In the genomic region with DNA sequence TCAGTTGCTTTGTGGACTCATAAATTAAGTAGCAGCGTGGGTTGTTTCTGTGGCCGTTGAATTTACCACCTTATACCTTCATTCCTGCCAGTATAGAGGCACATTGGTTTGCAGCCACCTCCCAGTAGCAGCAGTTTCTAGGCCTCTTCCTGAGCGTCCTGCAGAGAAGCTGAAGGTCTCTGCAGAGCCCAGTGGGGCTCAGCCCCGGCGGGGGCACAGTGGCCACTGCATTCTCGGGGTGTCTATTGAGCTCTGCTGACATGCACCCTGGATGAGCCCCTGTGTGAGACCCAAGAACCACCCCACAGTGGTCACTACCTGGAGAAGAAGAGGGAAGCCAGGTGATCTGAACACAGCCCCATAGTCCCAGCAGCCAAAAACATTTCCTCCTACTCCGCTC, we compare ENCODE assay signal across 21 cellular contexts. TPM values are rescaled to one million over a fixed set of nuclear protein-coding genes. Genes with fewer than 3 reads are reported as not detected.
DNase-seq lines count a peak whose midpoint lies in the region; ATAC-seq, FAIRE-seq and TF ChIP-seq lines count a peak whose summit lies in the region.
"Had no signal": no experiment of that assay in that cellular context is flagged by ENCODE, and none has a peak within 500 bp of the region (broad histone marks: within the 10 kb centered on the region; RNA-seq: fewer than 3 reads in every experiment).

No MANE protein-coding gene starts in this region.

- no peak for ATAC-seq in K562
- no peak for ATAC-seq in sciatic nerve
- no peak for ATAC-seq in HG02840 (IDR thresholded peaks at IDR 0.05; ENCODE audit: low FRiP score, unreplicated experiment)
- ATAC-seq in HG03280 (IDR thresholded peaks at IDR 0.05; ENCODE audit: unreplicated experiment), result no peak
- ATAC-seq: A549, GM23338, HCT116 had no signal

- in situ Hi-C loops in K562 (cut with MboI), result no loop called here

- no peak for TF ChIP-seq POLR2A in K562 (conservative IDR thresholded peaks at IDR 0.05)

- TF ChIP-seq CTCF in K562 (IDR thresholded peaks at IDR 0.05 in 2 of 3, conservative IDR thresholded peaks at IDR 0.05 in 1 of 3; ENCODE audit: insufficient read depth in 2 of 3, low read depth in 1 of 3, low read length in 3 of 3) (no peak), kidney (IDR thresholded peaks at IDR 0.05; ENCODE audit: borderline replicate concordance, extremely low read depth, insufficient read depth) (no peak)

- H3K27me3 Mint-ChIP-seq in activated T-cell treated with anti-CD3 and anti-CD28 coated beads, Interleukin-2, amount 50 U/mL, for 24 hours, result no peaks in the 10 kb centered on the region
- H3K27me3 Mint-ChIP-seq: CD4-positive, alpha-beta memory T cell had no signal

- TF ChIP-seq EP300 in K562 (IDR thresholded peaks at IDR 0.05; ENCODE audit: low read length), result no peak

- no peaks in the 10 kb centered on the region for H3K27me3 ChIP-seq in K562 (ENCODE audit: control insufficient read depth in 2 of 2, insufficient read depth in 2 of 2, low read length in 2 of 2)
- H3K27me3 ChIP-seq: BLaER1 had no signal

- H3K27ac ChIP-seq in K562 (ENCODE audit: extremely low read depth, low read depth, low read length) (no peak overlapping the region), kidney (ENCODE audit: low read depth in 2 of 2, low read length in 2 of 2) (no peak overlapping the region)
- H3K27ac ChIP-seq: 22Rv1, A549, BLaER1 had no signal

- intact Hi-C loops in K562 (cut with micrococcal nuclease), result no loop called here
- intact Hi-C loops in kidney (cut with DNase I), result no loop called here
- intact Hi-C loops in sciatic nerve (cut with DNase I), result no loop called here

- TF ChIP-seq RAD21 in K562 (CRISPR knock-in tag; conservative IDR thresholded peaks at IDR 0.05 in 1 of 2, IDR thresholded peaks at IDR 0.05 in 1 of 2), result no peak

- H3K9ac ChIP-seq in K562 (ENCODE audit: insufficient read depth in 1 of 2, low read depth in 2 of 2, low read length in 2 of 2) (0 out of 4 replicates have a peak overlapping the region, but pooled peaks of 1 of the 2 experiments have one; percentile 35), kidney (ENCODE audit: low read length in 2 of 2) (no peak overlapping the region)
- H3K9ac ChIP-seq: BLaER1 had no signal

- no peaks in the 10 kb centered on the region for H3K9me3 Mint-ChIP-seq in activated T-cell treated with anti-CD3 and anti-CD28 coated beads, Interleukin-2, amount 50 U/mL, for 24 hours
- H3K9me3 Mint-ChIP-seq: CD14-positive monocyte; CD4-positive, alpha-beta memory T cell; GM23338; HFFc6 had no signal

- H3K9me1 ChIP-seq in K562 (ENCODE audit: control insufficient read depth, insufficient read depth, low read length), result no peaks in the 10 kb centered on the region

- BruUV-seq in K562 (replicated peaks; lab: Mats Ljungman, UMichigan), result no TSS peak

- no peaks in the 10 kb centered on the region for H4K20me1 ChIP-seq in K562 (replicated peaks; ENCODE audit: control insufficient read depth, insufficient read depth, low read length)

- peaks cover 93% of the 10 kb centered on the region for H3K36me3 Mint-ChIP-seq in activated T-cell treated with anti-CD3 and anti-CD28 coated beads, Interleukin-2, amount 50 U/mL, for 24 hours (ENCODE audit: low read depth)

- no peak overlapping the region for H3K4me3 Mint-ChIP-seq in activated T-cell treated with anti-CD3 and anti-CD28 coated beads, Interleukin-2, amount 50 U/mL, for 24 hours
- H3K4me3 Mint-ChIP-seq: CD14-positive monocyte; CD4-positive, alpha-beta memory T cell; GM23338; HFFc6 had no signal

- peak overlapping the region; percentile 26 for H3K27ac Mint-ChIP-seq in activated T-cell treated with anti-CD3 and anti-CD28 coated beads, Interleukin-2, amount 50 U/mL, for 24 hours
- H3K27ac Mint-ChIP-seq: GM23338, HFFc6 had no signal

- CTCF ChIA-PET in K562 (lab: Yijun Ruan, JAX; ENCODE audit: low intra/inter-chr PET ratio), result no interaction called here

- DNase-seq in activated T-cell treated with anti-CD3 and anti-CD28 coated beads, Interleukin-2, amount 50 U/mL, for 24 hours, result peak; percentile 9
- no peak for DNase-seq in activated T-cell treated with anti-CD3 and anti-CD28 coated beads, Interleukin-2, amount 50 U/mL, for 1 hour
- DNase-seq in K562 (ENCODE audit: extremely low read depth in 1 of 4, low spot score in 3 of 4), result no peak
- peak; percentile 45 for DNase-seq in kidney
- DNase-seq in sciatic nerve (ENCODE audit: low spot score), result peak; percentile 23
- DNase-seq: CD4-positive, alpha-beta memory T cell; DMS153; DMS79; GDM1; HFFc6 had no signal

- H3K4me3 ChIP-seq in K562 (no peak overlapping the region), kidney (ENCODE audit: low read length in 2 of 2) (no peak overlapping the region)
- H3K4me3 ChIP-seq: A549, BLaER1, GM23338 had no signal

- H3K9me3 ChIP-seq in K562 (replicated peaks; ENCODE audit: control insufficient read depth, insufficient read depth, low read depth, low read length), result no peaks in the 10 kb centered on the region
- no peaks in the 10 kb centered on the region for H3K9me3 ChIP-seq in kidney (ENCODE audit: control insufficient read depth in 1 of 2, low read length in 2 of 2)
- H3K9me3 ChIP-seq: A549, BLaER1 had no signal

- H3K79me2 ChIP-seq in K562 (ENCODE audit: control insufficient read depth, insufficient read depth, low read length), result no peaks in the 10 kb centered on the region

- H3K4me1 ChIP-seq in K562 (replicated peaks in 1 of 2; ENCODE audit: control insufficient read depth in 2 of 2, insufficient read depth in 2 of 2, low read length in 2 of 2), result peaks cover 0 to 3% of the 10 kb centered on the region in 2 experiments; a peak in 1 of 5 replicates
- no peaks in the 10 kb centered on the region for H3K4me1 ChIP-seq in kidney (ENCODE audit: control insufficient read depth in 1 of 2, insufficient read depth in 1 of 2, low read depth in 1 of 2, low read length in 2 of 2)
- H3K4me1 ChIP-seq: A549, BLaER1 had no signal

- 96% methylated on average over 6 of the region's 7 CpGs for WGBS in K562 (ENCODE audit: insufficient coverage, low coverage, missing lambda C conversion rate)

- no peaks in the 10 kb centered on the region for H3K4me1 Mint-ChIP-seq in activated T-cell treated with anti-CD3 and anti-CD28 coated beads, Interleukin-2, amount 50 U/mL, for 24 hours (ENCODE audit: low read depth)
- H3K4me1 Mint-ChIP-seq: CD14-positive monocyte, GM23338 had no signal

- H3K4me2 ChIP-seq in K562 (ENCODE audit: insufficient read depth, low read length), result no peak overlapping the region
- H3K4me2 ChIP-seq: A549, BLaER1, GM23338 had no signal

- POLR2A ChIA-PET in K562 (lab: Yijun Ruan, JAX), result no interaction called here

- H2AFZ ChIP-seq in K562 (ENCODE audit: low read depth, low read length), result no peak overlapping the region
- H2AFZ ChIP-seq: GM23338 had no signal

- peaks cover 84% of the 10 kb centered on the region for H3K36me3 ChIP-seq in K562 (ENCODE audit: control insufficient read depth, insufficient read depth, low read length)
- peaks cover 28 to 33% of the 10 kb centered on the region in 2 donors for H3K36me3 ChIP-seq in kidney (ENCODE audit: control insufficient read depth in 1 of 2, insufficient read depth in 2 of 2, low read length in 2 of 2)

- no peak for FAIRE-seq in K562 (lab: Jason Lieb, UNC)
- no peak for FAIRE-seq in kidney (lab: Jason Lieb, UNC)
- FAIRE-seq: A549, GM12892, GM18507, H54 had no signal

TF ChIP-seq in K562, 482 proteins besides CTCF, POLR2A, EP300 and RAD21 (continues in another document):
- no peak for TF ChIP-seq ZNF23 (CRISPR knock-in tag; IDR thresholded peaks at IDR 0.05)

RNA-seq across cellular contexts. Expression of a gene that starts 57.7 kb away (rescaled TPM):
- total RNA-seq in K562 (2011; cell fraction: chromatin; rRNA removed; ENCODE audit: low replicate concordance), result 696 and 788 TPM in 2 replicates
- 257 and 323 TPM in 2 replicates for total RNA-seq in K562 (2011; cell fraction: nucleolus; rRNA removed)
- 362 and 396 TPM in 2 replicates for total RNA-seq in K562 (2011; cell fraction: nucleoplasm; rRNA removed)
- total RNA-seq in K562 (2014; rRNA removed) (193 and 202 TPM in 2 replicates), K562 (2014; rRNA removed; fragmentation: Illumina TruSeq; extraction: Trizol) (126 and 128 TPM in 2 replicates), K562 (2015; rRNA removed; fragmentation: Illumina TruSeq; extraction: Trizol) (115 and 120 TPM in 2 replicates), K562 (2021) (320 and 335 TPM in 2 replicates), kidney (390 TPM), sciatic nerve (496 TPM)
- polyA plus RNA-seq in K562 (2011; rRNA removed) (52.4 and 68.0 TPM in 2 replicates), K562 (2014; fragmentation: Illumina TruSeq; extraction: Trizol) (144 and 150 TPM in 2 replicates), K562 (2014; fragmentation: Nextera tagmentation; extraction: Ambion mirVana) (10 to 100 TPM; 31.9 to 35.9 TPM), K562 (2014; rRNA removed) (85.1 and 95.4 TPM in 2 replicates), kidney (ENCODE audit: insufficient read depth, low read depth, low replicate concordance) (132 TPM)
- 95.8 and 115 TPM in 2 replicates for polyA plus RNA-seq in K562 (2011; cell fraction: cytosol; rRNA removed)
- 211 and 277 TPM in 2 replicates for polyA plus RNA-seq in K562 (2011; cell fraction: nucleus; rRNA removed)
- polyA plus RNA-seq in K562 (2012), result 149 and 168 TPM in 2 replicates
- 267 and 271 TPM in 2 replicates for polyA minus RNA-seq in K562 (2011; rRNA and poly(A)+ RNA removed)
- 299 and 452 TPM in 2 replicates for polyA minus RNA-seq in K562 (2011; cell fraction: cytosol; rRNA and poly(A)+ RNA removed)
- 110 and 238 TPM in 2 replicates for polyA minus RNA-seq in K562 (2011; cell fraction: nucleus; rRNA and poly(A)+ RNA removed)

Comparison
In these comparisons a context has a peak if more than half of its experiments do, and no peak if none do; other contexts are left out.
1. DNase-seq: peak in activated T-cell treated with anti-CD3 and anti-CD28 coated beads, Interleukin-2, amount 50 U/mL, for 24 hours (single experiment), kidney (single experiment) and sciatic nerve (single experiment); none in activated T-cell treated with anti-CD3 and anti-CD28 coated beads, Interleukin-2, amount 50 U/mL, for 1 hour (single experiment) and K562 (0 of 4).